ENCODE assay signal across 9 cellular contexts in the genomic region with DNA sequence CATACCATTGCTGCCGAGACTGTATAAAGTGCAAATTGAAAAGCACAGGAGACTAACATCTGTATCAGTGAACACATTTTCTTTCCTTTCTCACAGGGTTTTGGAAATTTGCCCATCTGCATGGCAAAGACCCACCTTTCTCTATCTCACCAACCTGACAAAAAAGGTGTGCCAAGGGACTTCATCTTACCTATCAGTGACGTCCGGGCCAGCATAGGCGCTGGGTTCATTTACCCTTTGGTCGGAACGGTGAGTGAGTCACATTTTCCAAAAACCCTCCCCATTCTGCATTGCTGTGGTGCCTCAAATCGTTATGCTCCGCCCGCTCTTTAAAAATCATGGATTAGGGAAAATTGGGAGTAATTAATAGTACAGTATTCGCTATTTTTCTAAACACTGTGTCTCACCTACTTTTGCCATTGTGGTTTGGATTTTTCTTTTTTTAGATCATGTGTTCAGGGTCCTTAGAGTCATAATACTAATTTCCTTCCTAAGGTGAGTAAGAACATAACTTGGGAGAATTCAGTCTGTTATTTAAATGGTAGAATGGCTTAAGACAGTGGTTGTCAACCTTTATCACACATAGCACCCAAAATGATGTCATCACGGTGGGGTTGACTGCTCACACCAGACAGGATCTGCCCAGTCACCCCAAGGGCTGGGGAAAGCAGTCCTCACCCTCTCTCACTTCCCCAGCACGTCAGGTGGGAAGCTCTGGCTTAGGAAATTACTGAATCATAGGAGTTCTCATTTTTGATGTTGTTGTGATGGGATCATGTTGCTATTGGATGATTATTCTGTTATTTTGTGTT.
A peak's percentile ranks its signal among the peaks of the same experiment; 100 is the strongest.
DNase-seq lines count a peak whose midpoint lies in the region; TF ChIP-seq lines count a peak whose summit lies in the region.
"Had no signal": no experiment of that assay in that cellular context is flagged by ENCODE, and none has a peak within 500 bp of the region (broad histone marks: within the 10 kb centered on the region; RNA-seq: fewer than 3 reads in every experiment).

No MANE protein-coding gene starts in this region.

- no peaks in the 10 kb centered on the region for H3K9me3 Mint-ChIP-seq in activated CD4-positive, alpha-beta memory T cell treated with anti-CD3 and anti-CD28 coated beads for 36 hours
- peaks cover 7% of the 10 kb centered on the region for H3K9me3 Mint-ChIP-seq in glutamatergic neuron (ENCODE audit: unreplicated experiment)

- H3K4me3 ChIP-seq in fibroblast of mammary gland (ENCODE audit: control insufficient read depth, low read depth, low read length), result no peak overlapping the region

- CTCF ChIA-PET in activated CD4-positive, alpha-beta memory T cell treated with anti-CD3 and anti-CD28 coated beads for 36 hours (lab: Charles Lee), result interaction anchor here (3.7 kb wide), 1 partner anchor 287 kb away, joined by 12 read pairs; no protein-coding TSS in a partner anchor

- peaks cover 63% of the 10 kb centered on the region for H3K36me3 Mint-ChIP-seq in activated CD4-positive, alpha-beta memory T cell treated with anti-CD3 and anti-CD28 coated beads for 36 hours
- no peaks in the 10 kb centered on the region for H3K36me3 Mint-ChIP-seq in glutamatergic neuron (ENCODE audit: unreplicated experiment)

- TF ChIP-seq CTCF in fibroblast of mammary gland (conservative IDR thresholded peaks at IDR 0.05; ENCODE audit: control insufficient read depth, insufficient read depth, low read depth, low read length) (no peak), glutamatergic neuron (IDR thresholded peaks at IDR 0.05; ENCODE audit: partially characterized antibody, unreplicated experiment) (no peak)

- H3K4me1 Mint-ChIP-seq in activated CD4-positive, alpha-beta memory T cell treated with anti-CD3 and anti-CD28 coated beads for 36 hours (ENCODE audit: low read depth), result peaks cover 16% of the 10 kb centered on the region
- H3K4me1 Mint-ChIP-seq in glutamatergic neuron (ENCODE audit: low read depth, unreplicated experiment), result peaks cover 7% of the 10 kb centered on the region

- POLR2A ChIA-PET in activated CD4-positive, alpha-beta memory T cell treated with anti-CD3 and anti-CD28 coated beads for 36 hours (lab: Charles Lee), result no interaction called here

- no peak overlapping the region for H3K27ac Mint-ChIP-seq in activated CD4-positive, alpha-beta memory T cell treated with anti-CD3 and anti-CD28 coated beads for 36 hours
- no peak overlapping the region for H3K27ac Mint-ChIP-seq in glutamatergic neuron (ENCODE audit: unreplicated experiment)

- intact Hi-C loops in activated CD4-positive, alpha-beta memory T cell treated with anti-CD3 and anti-CD28 coated beads for 36 hours (cut with micrococcal nuclease), result no loop called here

- H3K27me3 Mint-ChIP-seq in activated CD4-positive, alpha-beta memory T cell treated with anti-CD3 and anti-CD28 coated beads for 36 hours, result no peaks in the 10 kb centered on the region
- peaks cover 2% of the 10 kb centered on the region for H3K27me3 Mint-ChIP-seq in glutamatergic neuron (ENCODE audit: unreplicated experiment)

- DNase-seq in activated CD4-positive, alpha-beta T cell treated with anti-CD3 and anti-CD28 coated beads for 48 hours, result peak; percentile 41
- no peak for DNase-seq in activated CD4-positive, alpha-beta T cell treated with anti-CD3 and anti-CD28 coated beads for 1 hour
- peak; percentile 47 for DNase-seq in activated CD4-positive, alpha-beta memory T cell treated with anti-CD3 and anti-CD28 coated beads for 36 hours
- DNase-seq in fibroblast of mammary gland (ENCODE audit: low read depth) (peak; percentile 67), NCI-H146 (lab: John Stamatoyannopoulos, UW) (no peak), NCI-H2227 (lab: John Stamatoyannopoulos, UW; ENCODE audit: unreplicated experiment) (no peak), glutamatergic neuron (no peak)
- DNase-seq in stimulated activated CD8-positive, alpha-beta memory T cell treated with anti-CD3 and anti-CD28 coated beads, Interleukin-7, amount 100 ng/mL, for 48 hours (ENCODE audit: extremely low read depth in 1 of 2, low read depth in 1 of 2), result peak; percentile 5 to 32
- DNase-seq: NCI-H446 had no signal

- H3K4me3 Mint-ChIP-seq in activated CD4-positive, alpha-beta memory T cell treated with anti-CD3 and anti-CD28 coated beads for 36 hours, result no peak overlapping the region
- no peak overlapping the region for H3K4me3 Mint-ChIP-seq in glutamatergic neuron (ENCODE audit: unreplicated experiment)

Comparison
In these comparisons a context has a peak if more than half of its experiments do, and no peak if none do; other contexts are left out.
1. DNase-seq: peak in activated CD4-positive, alpha-beta T cell treated with anti-CD3 and anti-CD28 coated beads for 48 hours (single experiment), activated CD4-positive, alpha-beta memory T cell treated with anti-CD3 and anti-CD28 coated beads for 36 hours (single experiment), fibroblast of mammary gland (single experiment) and stimulated activated CD8-positive, alpha-beta memory T cell treated with anti-CD3 and anti-CD28 coated beads, Interleukin-7, amount 100 ng/mL, for 48 hours (2 of 2); none in activated CD4-positive, alpha-beta T cell treated with anti-CD3 and anti-CD28 coated beads for 1 hour (single experiment), NCI-H146 (single experiment), NCI-H2227 (single experiment) and glutamatergic neuron (single experiment).